8 cellular contexts compared by ENCODE assay signal in genomic region chr4:150078996-150079581, GRCh38. TPM values are rescaled to one million over a fixed set of nuclear protein-coding genes. Genes with fewer than 3 reads are reported as not detected.
A peak's percentile ranks its signal among the peaks of the same experiment; 100 is the strongest.
DNase-seq lines count a peak whose midpoint lies in the region; ATAC-seq and TF ChIP-seq lines count a peak whose summit lies in the region.

No MANE protein-coding gene starts in this region.

- H3K36me3 Mint-ChIP-seq in activated CD4-positive, alpha-beta T cell treated with anti-CD3 and anti-CD28 coated beads, Interleukin-2, amount 10 ng/mL, durations not matched to agents 24 days and 14 days (ENCODE audit: low read depth) = no peaks in the 10 kb centered on the region

- H3K9me3 Mint-ChIP-seq in activated CD4-positive, alpha-beta T cell treated with anti-CD3 and anti-CD28 coated beads, Interleukin-2, amount 10 ng/mL, durations not matched to agents 24 days and 14 days = peaks cover 4% of the 10 kb centered on the region

- H3K4me1 Mint-ChIP-seq in activated CD4-positive, alpha-beta T cell treated with anti-CD3 and anti-CD28 coated beads, Interleukin-2, amount 10 ng/mL, durations not matched to agents 24 days and 14 days = peaks cover 4% of the 10 kb centered on the region

- no peak for TF ChIP-seq CTCF in choroid plexus epithelial cell (conservative IDR thresholded peaks at IDR 0.05; ENCODE audit: low read depth, low read length)

- H3K9me3 ChIP-seq in subcutaneous abdominal adipose tissue (ENCODE audit: control insufficient read depth in 5 of 5, low read length in 5 of 5) (no peaks in the 10 kb centered on the region), Karpas-422 (ENCODE audit: low read length) (no peaks in the 10 kb centered on the region)

- H3K27ac Mint-ChIP-seq in activated CD4-positive, alpha-beta T cell treated with anti-CD3 and anti-CD28 coated beads, Interleukin-2, amount 10 ng/mL, durations not matched to agents 24 days and 14 days = no peak overlapping the region

- H3K4me2 ChIP-seq in Karpas-422 (ENCODE audit: low read depth, low read length, poor library complexity, severe bottlenecking) = no peak overlapping the region

- H4K20me1 ChIP-seq in Karpas-422 (ENCODE audit: insufficient read depth, low read depth, low read length) = no peaks in the 10 kb centered on the region

- H3K4me1 ChIP-seq in subcutaneous abdominal adipose tissue (ENCODE audit: control insufficient read depth in 5 of 5, insufficient read depth in 5 of 5, low read length in 5 of 5) (peaks cover 0 to 23% (median 16%) of the 10 kb centered on the region in 5 donors), Karpas-422 (ENCODE audit: low read length) (peaks cover 15% of the 10 kb centered on the region)

- no peaks in the 10 kb centered on the region for H3K36me3 ChIP-seq in subcutaneous abdominal adipose tissue (ENCODE audit: control insufficient read depth in 5 of 5, insufficient read depth in 5 of 5, low read length in 5 of 5)
- H3K36me3 ChIP-seq in Karpas-422 (ENCODE audit: insufficient read depth, low read length) = no peaks in the 10 kb centered on the region

- H3K79me2 ChIP-seq in Karpas-422 (ENCODE audit: low read length) = no peaks in the 10 kb centered on the region

- H2AFZ ChIP-seq in Karpas-422 (ENCODE audit: low read length) = no peak overlapping the region

- H3K27me3 Mint-ChIP-seq in activated CD4-positive, alpha-beta T cell treated with anti-CD3 and anti-CD28 coated beads, Interleukin-2, amount 10 ng/mL, durations not matched to agents 24 days and 14 days = peaks cover 52% of the 10 kb centered on the region

- peak overlapping the region in 4 of 5 donors; percentile 48 to 82 (median 58) for H3K9ac ChIP-seq in subcutaneous abdominal adipose tissue (ENCODE audit: low read length in 5 of 5)
- H3K9ac ChIP-seq in Karpas-422 (ENCODE audit: low read length) = no peak overlapping the region

- peak overlapping the region; percentile 57 for H3K27ac ChIP-seq in subcutaneous abdominal adipose tissue (ENCODE audit: low read depth, low read length)
- H3K27ac ChIP-seq in Karpas-422 (ENCODE audit: low read length) = no peak overlapping the region

- intact Hi-C loops in activated CD4-positive, alpha-beta T cell treated with anti-CD3 and anti-CD28 coated beads, Interleukin-2, amount 10 ng/mL, durations not matched to agents 24 days and 14 days (cut with micrococcal nuclease) = loop anchor here (10.0 kb wide), 1 partner anchor 94 kb away; no protein-coding TSS in a partner anchor

- ATAC-seq in HG02943 (IDR thresholded peaks at IDR 0.05; ENCODE audit: low read depth, unreplicated experiment) = peak; percentile 55

- H3K4me3 Mint-ChIP-seq in activated CD4-positive, alpha-beta T cell treated with anti-CD3 and anti-CD28 coated beads, Interleukin-2, amount 10 ng/mL, durations not matched to agents 24 days and 14 days = peak overlapping the region; percentile 69

- H3K27me3 ChIP-seq in subcutaneous abdominal adipose tissue (ENCODE audit: control insufficient read depth in 5 of 5, insufficient read depth in 4 of 5, low read length in 5 of 5) (peaks cover 0 to 4% (median 0%) of the 10 kb centered on the region in 5 donors), Karpas-422 (ENCODE audit: low read length) (no peaks in the 10 kb centered on the region)

- H3K4me3 ChIP-seq in choroid plexus epithelial cell (ENCODE audit: low read depth, low read length) (peak overlapping the region; percentile 65), subcutaneous abdominal adipose tissue (ENCODE audit: low read depth in 1 of 5, low read length in 5 of 5) (peak overlapping the region; percentile 63 to 79 (median 73)), Karpas-422 (ENCODE audit: low read length) (no peak overlapping the region)

- H3K9me2 ChIP-seq in Karpas-422 (replicated peaks; ENCODE audit: insufficient read depth, low read length) = no peaks in the 10 kb centered on the region

- DNase-seq in activated CD4-positive, alpha-beta T cell treated with anti-CD3 and anti-CD28 coated beads, Interleukin-2, amount 10 ng/mL, durations not matched to agents 24 days and 14 days = peak; percentile 65
- no peak for DNase-seq in activated CD4-positive, alpha-beta T cell treated with anti-CD3 and anti-CD28 coated beads for 1 hour
- DNase-seq in RKO (ENCODE audit: low spot score) (peak; percentile 68), choroid plexus epithelial cell (ENCODE audit: low read depth) (peak; percentile 25), left kidney (ENCODE audit: low read depth, low spot score) (peak; percentile 80), Karpas-422 (no peak)

RNA-seq across cellular contexts. Expression of gene DCLK2, which starts 0.8 kb away (rescaled TPM):
- total RNA-seq in activated CD4-positive, alpha-beta T cell treated with anti-CD3 and anti-CD28 coated beads, Interleukin-2, amount 10 ng/mL, durations not matched to agents 24 days and 14 days = not detected in 2 replicates
- not detected in 2 replicates for total RNA-seq in Karpas-422 (2014; rRNA removed; shearing (Covaris generic); ENCODE audit: low replicate concordance)

Comparison
In these comparisons a context has a peak if more than half of its experiments do, and no peak if none do; other contexts are left out.
1. DNase-seq: peak in activated CD4-positive, alpha-beta T cell treated with anti-CD3 and anti-CD28 coated beads, Interleukin-2, amount 10 ng/mL, durations not matched to agents 24 days and 14 days (single experiment), RKO (single experiment), choroid plexus epithelial cell (single experiment) and left kidney (single experiment); none in activated CD4-positive, alpha-beta T cell treated with anti-CD3 and anti-CD28 coated beads for 1 hour (single experiment) and Karpas-422 (single experiment).